ENCODE assay signal across 9 cellular contexts in the genomic region with DNA sequence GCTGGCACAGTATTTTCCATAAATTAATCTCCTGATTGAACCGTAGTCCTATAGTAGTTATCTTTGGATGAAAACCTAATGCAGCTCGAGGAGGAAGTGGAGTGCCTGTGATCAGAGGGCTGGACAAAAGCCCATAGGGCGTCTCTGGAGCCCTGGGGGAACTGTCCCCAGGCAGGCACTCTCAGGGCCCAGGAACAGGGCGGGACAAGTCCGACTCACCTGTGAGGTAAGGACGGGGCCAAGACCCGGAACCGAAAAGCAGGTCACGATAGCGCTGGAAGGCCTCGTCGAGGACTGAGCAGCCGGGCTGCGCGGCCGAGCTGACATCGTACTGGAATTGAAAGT. TPM values are rescaled to one million over a fixed set of nuclear protein-coding genes. Genes with fewer than 3 reads are reported as not detected.
A peak's percentile ranks its signal among the peaks of the same experiment; 100 is the strongest.
DNase-seq lines count a peak whose midpoint lies in the region; ATAC-seq and TF ChIP-seq lines count a peak whose summit lies in the region.
"Had no signal": no experiment of that assay in that cellular context is flagged by ENCODE, and none has a peak within 500 bp of the region (broad histone marks: within the 10 kb centered on the region; RNA-seq: fewer than 3 reads in every experiment).

No MANE protein-coding gene starts in this region.

- no peaks in the 10 kb centered on the region for H3K9me3 Mint-ChIP-seq in activated T-helper 2 cell treated with anti-CD3 and anti-CD28 coated beads, Interferon-gamma antibody, Interleukin-2, Interleukin-4, amounts not matched to agents 10 μg/mL and 5 μg/mL and 100 μg/mL, durations not matched to agents 14 hours and 24 hours and 36 hours

- peak overlapping the region; percentile 88 for H3K4me2 ChIP-seq in hepatocyte

- ATAC-seq in GM19438 (IDR thresholded peaks at IDR 0.05; ENCODE audit: low read depth, unreplicated experiment) (peak; percentile 29), HG03439 (IDR thresholded peaks at IDR 0.05; ENCODE audit: unreplicated experiment) (peak; percentile 52)

- peak overlapping the region; percentile 89 for H3K4me3 Mint-ChIP-seq in activated T-helper 2 cell treated with anti-CD3 and anti-CD28 coated beads, Interferon-gamma antibody, Interleukin-2, Interleukin-4, amounts not matched to agents 10 μg/mL and 5 μg/mL and 100 μg/mL, durations not matched to agents 14 hours and 24 hours and 36 hours (ENCODE audit: low read depth)

- H2AFZ ChIP-seq in hepatocyte = peak overlapping the region; percentile 79

- intact Hi-C loops in activated T-helper 2 cell treated with anti-CD3 and anti-CD28 coated beads, Interferon-gamma antibody, Interleukin-2, Interleukin-4, amounts not matched to agents 10 μg/mL and 5 μg/mL and 100 μg/mL, durations not matched to agents 14 hours and 24 hours and 36 hours (cut with micrococcal nuclease) = loop anchor here (5.0 kb wide), 1 partner anchor 103 kb away; the partner anchor contains the start of gene PARP6

- peaks cover 27% of the 10 kb centered on the region for H3K4me1 Mint-ChIP-seq in activated T-helper 2 cell treated with anti-CD3 and anti-CD28 coated beads, Interferon-gamma antibody, Interleukin-2, Interleukin-4, amounts not matched to agents 10 μg/mL and 5 μg/mL and 100 μg/mL, durations not matched to agents 14 hours and 24 hours and 36 hours (ENCODE audit: low read depth)

- no peaks in the 10 kb centered on the region for H3K9me3 ChIP-seq in hepatocyte (ENCODE audit: low read depth)

- peaks cover 18% of the 10 kb centered on the region for H3K4me1 ChIP-seq in hepatocyte (ENCODE audit: insufficient read depth)

- DNase-seq in activated T-helper 2 cell treated with anti-CD3 and anti-CD28 coated beads, Interferon-gamma antibody, Interleukin-2, Interleukin-4, amounts not matched to agents 10 μg/mL and 5 μg/mL and 100 μg/mL, durations not matched to agents 14 hours and 24 hours and 36 hours (ENCODE audit: low spot score) = no peak
- DNase-seq in hepatocyte (ENCODE audit: low spot score) (no peak), skeletal muscle cell (ENCODE audit: low read depth) (no peak), OCI-M1 (lab: John Stamatoyannopoulos, UW) (no peak), NCI-H2081 treated with DMSO at 0.1 percent for 48 hours (lab: John Stamatoyannopoulos, UW) (no peak)

- peaks cover 5% of the 10 kb centered on the region for H3K36me3 Mint-ChIP-seq in activated T-helper 2 cell treated with anti-CD3 and anti-CD28 coated beads, Interferon-gamma antibody, Interleukin-2, Interleukin-4, amounts not matched to agents 10 μg/mL and 5 μg/mL and 100 μg/mL, durations not matched to agents 14 hours and 24 hours and 36 hours (ENCODE audit: low read depth)

- 2% methylated on average over 17 of the region's 17 CpGs for WGBS in hepatocyte (ENCODE audit: low lambda C conversion rate, missing lambda C conversion rate)

- no peaks in the 10 kb centered on the region for H3K27me3 Mint-ChIP-seq in activated T-helper 2 cell treated with anti-CD3 and anti-CD28 coated beads, Interferon-gamma antibody, Interleukin-2, Interleukin-4, amounts not matched to agents 10 μg/mL and 5 μg/mL and 100 μg/mL, durations not matched to agents 14 hours and 24 hours and 36 hours (ENCODE audit: low read depth)

- H3K27ac ChIP-seq in C4-2B (peak overlapping the region; percentile 75), hepatocyte (peak overlapping the region; percentile 92)

- TF ChIP-seq CTCF in C4-2B (conservative IDR thresholded peaks at IDR 0.05) = no peak
- no peak for TF ChIP-seq CTCF in hepatocyte (IDR thresholded peaks at IDR 0.05; ENCODE audit: poor library complexity)

- peak overlapping the region; percentile 91 for H3K27ac Mint-ChIP-seq in activated T-helper 2 cell treated with anti-CD3 and anti-CD28 coated beads, Interferon-gamma antibody, Interleukin-2, Interleukin-4, amounts not matched to agents 10 μg/mL and 5 μg/mL and 100 μg/mL, durations not matched to agents 14 hours and 24 hours and 36 hours

- H4K20me1 ChIP-seq in hepatocyte (ENCODE audit: insufficient read depth, poor library complexity, severe bottlenecking) = peaks cover 7% of the 10 kb centered on the region

- H3K9me2 ChIP-seq in hepatocyte (replicated peaks; ENCODE audit: insufficient read depth) = no peaks in the 10 kb centered on the region

- H3K27me3 ChIP-seq in hepatocyte = no peaks in the 10 kb centered on the region

- peaks cover 62% of the 10 kb centered on the region for H3K79me2 ChIP-seq in hepatocyte

- peak overlapping the region; percentile 69 for H3K4me3 ChIP-seq in hepatocyte
- H3K4me3 ChIP-seq in skeletal muscle cell (ENCODE audit: low read depth, low read length) = peak overlapping the region; percentile 97

- H3K36me3 ChIP-seq in hepatocyte (replicated peaks; ENCODE audit: insufficient read depth, low read depth) = no peaks in the 10 kb centered on the region

RNA-seq across cellular contexts. Expression of gene HEXA, which starts 0.3 kb away (rescaled TPM):
- 58.2 and 63.4 TPM in 2 replicates for total RNA-seq in activated T-helper 2 cell treated with anti-CD3 and anti-CD28 coated beads, Interferon-gamma antibody, Interleukin-2, Interleukin-4, amounts not matched to agents 10 μg/mL and 5 μg/mL and 100 μg/mL, durations not matched to agents 14 hours and 24 hours and 36 hours
- 175 and 180 TPM in 2 replicates for total RNA-seq in hepatocyte
- 268 and 286 TPM in 2 replicates for polyA plus RNA-seq in hepatocyte

RNA-seq across cellular contexts. Expression of gene TMEM202, which starts 22.6 kb away (rescaled TPM):
- not detected in 2 replicates for total RNA-seq in activated T-helper 2 cell treated with anti-CD3 and anti-CD28 coated beads, Interferon-gamma antibody, Interleukin-2, Interleukin-4, amounts not matched to agents 10 μg/mL and 5 μg/mL and 100 μg/mL, durations not matched to agents 14 hours and 24 hours and 36 hours
- total RNA-seq in hepatocyte = not detected in 2 replicates
- polyA plus RNA-seq in hepatocyte = not detected in 2 replicates
- total RNA-seq: NCI-H460 had no signal

RNA-seq across cellular contexts. Expression of gene CELF6, which starts 55.5 kb away (rescaled TPM):
- total RNA-seq in activated T-helper 2 cell treated with anti-CD3 and anti-CD28 coated beads, Interferon-gamma antibody, Interleukin-2, Interleukin-4, amounts not matched to agents 10 μg/mL and 5 μg/mL and 100 μg/mL, durations not matched to agents 14 hours and 24 hours and 36 hours = 0.16 and 0.30 TPM in 2 replicates
- total RNA-seq in hepatocyte = 1.1 and 2.4 TPM in 2 replicates
- polyA plus RNA-seq in hepatocyte = 0.40 and 0.57 TPM in 2 replicates
